11 cellular contexts compared by ENCODE assay signal in the genomic region with DNA sequence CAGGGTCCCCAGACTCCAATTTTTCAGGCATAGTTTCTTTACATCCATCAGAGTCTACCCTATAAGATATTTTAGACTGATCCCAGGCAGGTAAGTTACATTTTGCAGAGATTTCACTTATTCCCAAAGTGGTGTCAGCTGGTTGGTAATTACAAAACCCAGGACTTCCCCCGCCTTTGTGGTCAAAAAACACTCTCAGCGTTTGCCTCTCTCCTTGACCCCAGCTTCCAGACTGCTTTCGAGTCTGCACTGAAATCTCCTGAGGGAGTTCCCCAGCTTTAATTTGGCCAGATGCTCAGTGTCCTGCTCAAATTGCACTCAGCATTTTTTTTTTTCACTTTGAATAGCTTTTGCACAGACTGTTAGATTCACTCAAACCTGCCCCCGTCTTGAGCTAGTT. TPM values are rescaled to one million over a fixed set of nuclear protein-coding genes. Genes with fewer than 3 reads are reported as not detected.
A peak's percentile ranks its signal among the peaks of the same experiment; 100 is the strongest.
DNase-seq lines count a peak whose midpoint lies in the region; ATAC-seq and TF ChIP-seq lines count a peak whose summit lies in the region.
"Had no signal": no experiment of that assay in that cellular context is flagged by ENCODE, and none has a peak within 500 bp of the region (broad histone marks: within the 10 kb centered on the region; RNA-seq: fewer than 3 reads in every experiment).

No MANE protein-coding gene starts in this region.

- H4K20me1 ChIP-seq in OCI-LY7 (ENCODE audit: insufficient read depth, low read length), result no peaks in the 10 kb centered on the region
- no peaks in the 10 kb centered on the region for H4K20me1 ChIP-seq in neural progenitor cell (ENCODE audit: low read depth)

- H3K27me3 ChIP-seq in neural progenitor cell (no peaks in the 10 kb centered on the region), vagina (no peaks in the 10 kb centered on the region), dorsolateral prefrontal cortex (peaks cover 0 to 75% (median 29%) of the 10 kb centered on the region in 45 donors)
- H3K27me3 ChIP-seq: uterus had no signal

- no peaks in the 10 kb centered on the region for H3K9me2 ChIP-seq in OCI-LY7 (ENCODE audit: insufficient read depth, low read length)

- no peaks in the 10 kb centered on the region for H3K27me3 Mint-ChIP-seq in neural progenitor cell (ENCODE audit: insufficient read depth, low read depth)
- peaks cover 4% of the 10 kb centered on the region for H3K27me3 Mint-ChIP-seq in T-helper 2 cell treated with Interferon-gamma antibody and Interleukin-4, amounts not matched to agents 5 μg/mL and 100 μg/mL, for 36 hours (ENCODE audit: low read depth)
- H3K27me3 Mint-ChIP-seq in activated CD8-positive, alpha-beta T cell treated with anti-CD3 and anti-CD28 coated beads for 36 hours, result peaks cover 10% of the 10 kb centered on the region

- H3K36me3 ChIP-seq in OCI-LY7 (ENCODE audit: insufficient read depth, low read length), result no peaks in the 10 kb centered on the region
- no peaks in the 10 kb centered on the region for H3K36me3 ChIP-seq in neural progenitor cell
- no peaks in the 10 kb centered on the region for H3K36me3 ChIP-seq in vagina
- H3K36me3 ChIP-seq: uterus had no signal

- H3K27ac ChIP-seq in OCI-LY7 (ENCODE audit: low read depth, low read length, poor library complexity, severe bottlenecking) (no peak overlapping the region), neural progenitor cell (no peak overlapping the region), vagina (no peak overlapping the region), dorsolateral prefrontal cortex (no peak overlapping the region)
- H3K27ac ChIP-seq: uterus had no signal

- H3K27ac Mint-ChIP-seq in neural progenitor cell, result peak overlapping the region; percentile 43
- no peak overlapping the region for H3K27ac Mint-ChIP-seq in T-helper 2 cell treated with Interferon-gamma antibody and Interleukin-4, amounts not matched to agents 5 μg/mL and 100 μg/mL, for 36 hours
- no peak overlapping the region for H3K27ac Mint-ChIP-seq in activated CD8-positive, alpha-beta T cell treated with anti-CD3 and anti-CD28 coated beads for 36 hours

- POLR2A ChIA-PET in OCI-LY7 (lab: Charles Lee), result interaction anchor here (0.8 to 2.5 kb wide), 3 partner anchors 10 to 25 kb away, joined by 4 to 19 read pairs (median 6); partner anchors contain the start of gene AMOT
- POLR2A ChIA-PET in activated CD8-positive, alpha-beta T cell treated with anti-CD3 and anti-CD28 coated beads for 36 hours (lab: Charles Lee), result no interaction called here

- TF ChIP-seq CTCF in OCI-LY7 (conservative IDR thresholded peaks at IDR 0.05; ENCODE audit: low read length), result no peak
- TF ChIP-seq CTCF in neural progenitor cell (IDR thresholded peaks at IDR 0.05), result no peak
- no peak for TF ChIP-seq CTCF in vagina (IDR thresholded peaks at IDR 0.05)
- no peak for TF ChIP-seq CTCF in dorsolateral prefrontal cortex (IDR thresholded peaks at IDR 0.05 in 54 of 56, conservative IDR thresholded peaks at IDR 0.05 in 2 of 56; ENCODE audit: low read depth in 1 of 56, partially characterized antibody in 56 of 56)
- TF ChIP-seq CTCF in activated CD8-positive, alpha-beta T cell treated with anti-CD3 and anti-CD28 coated beads for 36 hours (IDR thresholded peaks at IDR 0.05), result no peak

- peaks cover 31% of the 10 kb centered on the region for H3K4me1 Mint-ChIP-seq in neural progenitor cell
- peaks cover 28% of the 10 kb centered on the region for H3K4me1 Mint-ChIP-seq in T-helper 2 cell treated with Interferon-gamma antibody and Interleukin-4, amounts not matched to agents 5 μg/mL and 100 μg/mL, for 36 hours (ENCODE audit: low read depth)
- H3K4me1 Mint-ChIP-seq in activated CD8-positive, alpha-beta T cell treated with anti-CD3 and anti-CD28 coated beads for 36 hours (ENCODE audit: low read depth), result peaks cover 14% of the 10 kb centered on the region

- H3K4me2 ChIP-seq in OCI-LY7 (ENCODE audit: low read length) (peak overlapping the region; percentile 48), neural progenitor cell (peak overlapping the region; percentile 4)

- H3K9me3 Mint-ChIP-seq in neural progenitor cell, result no peaks in the 10 kb centered on the region
- no peaks in the 10 kb centered on the region for H3K9me3 Mint-ChIP-seq in T-helper 2 cell treated with Interferon-gamma antibody and Interleukin-4, amounts not matched to agents 5 μg/mL and 100 μg/mL, for 36 hours
- no peaks in the 10 kb centered on the region for H3K9me3 Mint-ChIP-seq in activated CD8-positive, alpha-beta T cell treated with anti-CD3 and anti-CD28 coated beads for 36 hours
- H3K9me3 Mint-ChIP-seq: activated naive CD8-positive, alpha-beta T cell treated with anti-CD3 and anti-CD28 coated beads, Interleukin-2, amount 10 ng/mL, durations not matched to agents 7 days and 5 days had no signal

- peaks cover 5% of the 10 kb centered on the region for H3F3A ChIP-seq in neural progenitor cell (ENCODE audit: low read depth)

- intact Hi-C loops in OCI-LY7 (cut with micrococcal nuclease; ENCODE audit: unreplicated experiment), result loop anchor here (1.0 kb wide), 1 partner anchor 35 kb away; no protein-coding TSS in a partner anchor
- intact Hi-C loops in vagina (cut with DNase I), result no loop called here
- intact Hi-C loops in dorsolateral prefrontal cortex (cut with DNase I), result no loop called here
- intact Hi-C loops in activated CD8-positive, alpha-beta T cell treated with anti-CD3 and anti-CD28 coated beads for 36 hours (cut with micrococcal nuclease), result no loop called here

- CTCF ChIA-PET in OCI-LY7 (lab: Charles Lee; ENCODE audit: unreplicated experiment), result no interaction called here
- CTCF ChIA-PET in activated CD8-positive, alpha-beta T cell treated with anti-CD3 and anti-CD28 coated beads for 36 hours (lab: Charles Lee), result no interaction called here

- DNase-seq in OCI-LY7 (ENCODE audit: low spot score) (no peak), neural progenitor cell (ENCODE audit: low spot score) (no peak), vagina (ENCODE audit: extremely low spot score in 2 of 2) (no peak), dorsolateral prefrontal cortex (no peak)
- DNase-seq in T-helper 2 cell treated with Interferon-gamma antibody and Interleukin-4, amounts not matched to agents 5 μg/mL and 100 μg/mL, for 36 hours (ENCODE audit: low spot score), result no peak
- no peak for DNase-seq in activated CD8-positive, alpha-beta T cell treated with anti-CD3 and anti-CD28 coated beads for 36 hours
- DNase-seq: activated naive CD8-positive, alpha-beta T cell treated with anti-CD3 and anti-CD28 coated beads, Interleukin-2, amount 10 ng/mL, durations not matched to agents 7 days and 5 days had no signal

- H3K36me3 Mint-ChIP-seq in neural progenitor cell, result no peaks in the 10 kb centered on the region
- H3K36me3 Mint-ChIP-seq in T-helper 2 cell treated with Interferon-gamma antibody and Interleukin-4, amounts not matched to agents 5 μg/mL and 100 μg/mL, for 36 hours (ENCODE audit: low read depth), result peaks cover 1% of the 10 kb centered on the region
- H3K36me3 Mint-ChIP-seq in activated CD8-positive, alpha-beta T cell treated with anti-CD3 and anti-CD28 coated beads for 36 hours (ENCODE audit: low read depth), result no peaks in the 10 kb centered on the region
- H3K36me3 Mint-ChIP-seq: activated naive CD8-positive, alpha-beta T cell treated with anti-CD3 and anti-CD28 coated beads, Interleukin-2, amount 10 ng/mL, durations not matched to agents 7 days and 5 days had no signal

- H3K4me3 ChIP-seq in OCI-LY7 (ENCODE audit: low read depth, low read length, poor library complexity, severe bottlenecking) (no peak overlapping the region), neural progenitor cell (no peak overlapping the region), vagina (no peak overlapping the region), dorsolateral prefrontal cortex (no peak overlapping the region)
- H3K4me3 ChIP-seq: uterus had no signal

- no peak overlapping the region for H3K9ac ChIP-seq in neural progenitor cell

- ATAC-seq in GM18873 (IDR thresholded peaks at IDR 0.05; ENCODE audit: low FRiP score, unreplicated experiment) (peak; percentile 71), HG02642 (IDR thresholded peaks at IDR 0.05; ENCODE audit: poor library complexity, unreplicated experiment) (peak; percentile 78)
- ATAC-seq in activated CD8-positive, alpha-beta T cell treated with anti-CD3 and anti-CD28 coated beads for 36 hours, result no peak

- H3K4me1 ChIP-seq in OCI-LY7 (ENCODE audit: insufficient read depth, low read length, poor library complexity, severe bottlenecking) (peaks cover 35% of the 10 kb centered on the region), neural progenitor cell (peaks cover 28% of the 10 kb centered on the region), vagina (no peaks in the 10 kb centered on the region)
- H3K4me1 ChIP-seq: uterus had no signal

- no peaks in the 10 kb centered on the region for H3K79me2 ChIP-seq in OCI-LY7 (ENCODE audit: insufficient read depth, low read depth, low read length)
- H3K79me2 ChIP-seq in neural progenitor cell (ENCODE audit: low read depth), result no peaks in the 10 kb centered on the region

- H3K4me3 Mint-ChIP-seq in neural progenitor cell, result no peak overlapping the region
- no peak overlapping the region for H3K4me3 Mint-ChIP-seq in T-helper 2 cell treated with Interferon-gamma antibody and Interleukin-4, amounts not matched to agents 5 μg/mL and 100 μg/mL, for 36 hours
- no peak overlapping the region for H3K4me3 Mint-ChIP-seq in activated CD8-positive, alpha-beta T cell treated with anti-CD3 and anti-CD28 coated beads for 36 hours
- H3K4me3 Mint-ChIP-seq: activated naive CD8-positive, alpha-beta T cell treated with anti-CD3 and anti-CD28 coated beads, Interleukin-2, amount 10 ng/mL, durations not matched to agents 7 days and 5 days; neural crest cell had no signal

- peak overlapping the region; percentile 36 for H2AFZ ChIP-seq in OCI-LY7 (ENCODE audit: low read length)
- H2AFZ ChIP-seq in neural progenitor cell (replicated peaks), result no peak overlapping the region

- TF ChIP-seq POLR2A in vagina (IDR thresholded peaks at IDR 0.05), result no peak

- H3K9me3 ChIP-seq in OCI-LY7 (ENCODE audit: low read length) (no peaks in the 10 kb centered on the region), neural progenitor cell (ENCODE audit: low read depth) (no peaks in the 10 kb centered on the region), vagina (no peaks in the 10 kb centered on the region)
- H3K9me3 ChIP-seq: uterus had no signal

- BruUV-seq in OCI-LY7 (replicated peaks; lab: Mats Ljungman, UMichigan), result no TSS peak

RNA-seq across cellular contexts. Expression of gene AMOT, which starts 11.2 kb away (rescaled TPM):
- total RNA-seq in OCI-LY7 (2014; rRNA removed; shearing (Covaris generic)), result 0.51 and 0.95 TPM in 2 replicates
- total RNA-seq in OCI-LY7 (2022) (6.2 and 6.8 TPM in 2 replicates), neural progenitor cell (ENCODE audit: low replicate concordance) (3.8 and 7.5 TPM in 2 replicates), vagina (9.8 TPM), dorsolateral prefrontal cortex (100 to 1,000 TPM in 12 of 120 experiments, 10 to 100 TPM in 108; 41.2 to 186 (median 76.8) TPM)
- total RNA-seq in activated CD8-positive, alpha-beta T cell treated with anti-CD3 and anti-CD28 coated beads for 36 hours, result 1 to 10 TPM; 1.1 to 1.8 TPM
